In the genomic region with DNA sequence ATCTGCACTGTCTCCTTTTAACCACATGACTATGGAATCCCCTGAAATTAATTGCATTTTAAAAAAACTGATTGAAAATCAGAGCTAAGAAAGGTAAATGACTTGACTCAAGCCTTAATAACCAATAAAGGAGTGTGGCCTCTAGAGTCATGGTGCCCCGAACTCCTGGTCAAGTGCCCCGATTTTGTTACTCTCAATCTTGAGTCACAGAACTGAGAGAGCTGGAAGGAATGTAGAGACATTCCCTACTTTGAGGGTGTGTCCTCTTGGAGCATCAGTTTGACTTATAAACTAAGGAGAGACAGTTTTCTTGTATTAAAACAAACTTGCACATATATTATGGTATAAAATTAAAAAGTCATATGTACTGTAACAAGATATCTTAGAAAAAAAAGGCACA, we compare ENCODE assay signal across 9 cellular contexts. TPM values are rescaled to one million over a fixed set of nuclear protein-coding genes. Genes with fewer than 3 reads are reported as not detected.
DNase-seq lines count a peak whose midpoint lies in the region; TF ChIP-seq lines count a peak whose summit lies in the region.
"Had no signal": no experiment of that assay in that cellular context is flagged by ENCODE, and none has a peak within 500 bp of the region (broad histone marks: within the 10 kb centered on the region; RNA-seq: fewer than 3 reads in every experiment).

No MANE protein-coding gene starts in this region.

- H3K9ac ChIP-seq in BLaER1 (peak overlapping the region; percentile 99; the same call in 1 of the 2 replicates), mesendoderm (ENCODE audit: low read length) (no peak overlapping the region), neuronal stem cell (ENCODE audit: low read depth, low read length, poor library complexity) (no peak overlapping the region)

- no peaks in the 10 kb centered on the region for H3K9me3 Mint-ChIP-seq in activated T-helper 2 cell treated with anti-CD3 and anti-CD28 coated beads, Interferon-gamma antibody, Interleukin-2, Interleukin-4, amounts not matched to agents 10 μg/mL and 5 μg/mL and 100 μg/mL, durations not matched to agents 14 hours and 24 hours and 36 hours

- H2BK15ac ChIP-seq in mesendoderm (replicated peaks; ENCODE audit: low read depth) (no peak overlapping the region), neuronal stem cell (ENCODE audit: low read length) (no peak overlapping the region)

- intact Hi-C loops in activated T-helper 2 cell treated with anti-CD3 and anti-CD28 coated beads, Interferon-gamma antibody, Interleukin-2, Interleukin-4, amounts not matched to agents 10 μg/mL and 5 μg/mL and 100 μg/mL, durations not matched to agents 14 hours and 24 hours and 36 hours (cut with micrococcal nuclease), result loop anchor here (5.0 to 10.0 kb wide), 2 partner anchors 85 to 218 kb away; partner anchors contain the start of genes CLIP4 and SPDYA

- no peak overlapping the region for H2BK120ac ChIP-seq in mesendoderm (ENCODE audit: low read depth, low read length)
- no peak overlapping the region for H2BK120ac ChIP-seq in neuronal stem cell (ENCODE audit: low read depth, low read length)

- no peak overlapping the region for H2BK12ac ChIP-seq in neuronal stem cell (ENCODE audit: low read length)

- no peak overlapping the region for H4K5ac ChIP-seq in mesendoderm (ENCODE audit: low read length)

- no peak for TF ChIP-seq CTCF in HFF-Myc (IDR thresholded peaks at IDR 0.05; ENCODE audit: low read depth, low read length, missing control alignments)
- no peak for TF ChIP-seq CTCF in right atrium auricular region (IDR thresholded peaks at IDR 0.05)

- DNase-seq in HFF-Myc (ENCODE audit: extremely low read depth, low read depth) (no peak), mesendoderm (peak; percentile 46), pons (ENCODE audit: low spot score) (no peak), right atrium auricular region (ENCODE audit: low spot score) (no peak), T-helper 9 cell (no peak), neuronal stem cell (ENCODE audit: low spot score) (no peak)
- no peak for DNase-seq in activated T-helper 2 cell treated with anti-CD3 and anti-CD28 coated beads, Interferon-gamma antibody, Interleukin-2, Interleukin-4, amounts not matched to agents 10 μg/mL and 5 μg/mL and 100 μg/mL, durations not matched to agents 14 hours and 24 hours and 36 hours (ENCODE audit: low spot score)
- DNase-seq: activated naive CD4-positive, alpha-beta T cell had no signal

- H3K56ac ChIP-seq in mesendoderm (ENCODE audit: low read length), result no peak overlapping the region

- WGBS in mesendoderm (ENCODE audit: extremely low coverage, insufficient coverage, low lambda C conversion rate), result no CpG with 5 or more reads among the region's 2 CpGs
- no CpG with 5 or more reads among the region's 2 CpGs for whole genome bisulfite sequencing in neuronal stem cell (ENCODE audit: extremely low coverage in 2 of 2, insufficient read length in 2 of 2, insufficient replicate concordance in 1 of 2), 2 donors

- H2AFZ ChIP-seq in neuronal stem cell (ENCODE audit: low read length), result no peak overlapping the region

- H3K4ac ChIP-seq in mesendoderm (ENCODE audit: low read depth, low read length) (no peak overlapping the region), neuronal stem cell (ENCODE audit: low read length) (no peak overlapping the region)

- H3K4me3 ChIP-seq in BLaER1 (peak overlapping the region; percentile 97), HFF-Myc (replicated peaks; ENCODE audit: low read depth, low read length) (peak overlapping the region; percentile 59), mesendoderm (ENCODE audit: low read length) (no peak overlapping the region), right atrium auricular region (no peak overlapping the region), neuronal stem cell (ENCODE audit: low read length in 2 of 2) (no peak overlapping the region)

- H3K36me3 Mint-ChIP-seq in activated T-helper 2 cell treated with anti-CD3 and anti-CD28 coated beads, Interferon-gamma antibody, Interleukin-2, Interleukin-4, amounts not matched to agents 10 μg/mL and 5 μg/mL and 100 μg/mL, durations not matched to agents 14 hours and 24 hours and 36 hours (ENCODE audit: low read depth), result peaks cover 53% of the 10 kb centered on the region

- peaks cover 73% of the 10 kb centered on the region for H4K20me1 ChIP-seq in BLaER1

- H3K4me2 ChIP-seq in BLaER1 (peak overlapping the region; percentile 95), mesendoderm (ENCODE audit: low read length) (no peak overlapping the region), neuronal stem cell (ENCODE audit: insufficient read depth, low read length, poor library complexity, severe bottlenecking) (no peak overlapping the region)

- H3K9me3 ChIP-seq in BLaER1 (no peaks in the 10 kb centered on the region), right atrium auricular region (no peaks in the 10 kb centered on the region), neuronal stem cell (replicated peaks in 1 of 2; ENCODE audit: control insufficient read depth in 2 of 2, insufficient read depth in 1 of 2, low read depth in 1 of 2, low read length in 2 of 2) (peaks cover 0 to 2% of the 10 kb centered on the region in 2 donors)

- H4K91ac ChIP-seq in neuronal stem cell (ENCODE audit: low read depth, low read length, poor library complexity), result no peak overlapping the region

- H3K23ac ChIP-seq in mesendoderm (ENCODE audit: low read length), result no peak overlapping the region
- H3K23ac ChIP-seq in neuronal stem cell (ENCODE audit: low read depth, low read length, poor library complexity), result no peak overlapping the region

- H3K4me1 ChIP-seq in BLaER1 (peaks cover 40% of the 10 kb centered on the region), mesendoderm (ENCODE audit: control insufficient read depth, low read depth, low read length) (peaks cover 5% of the 10 kb centered on the region), right atrium auricular region (peaks cover 0 to 35% of the 10 kb centered on the region in 2 donors), neuronal stem cell (ENCODE audit: control insufficient read depth in 2 of 2, insufficient read depth in 1 of 2, low read depth in 1 of 2, low read length in 2 of 2) (peaks cover 0 to 10% of the 10 kb centered on the region in 2 donors)

- H3K4me3 Mint-ChIP-seq in activated T-helper 2 cell treated with anti-CD3 and anti-CD28 coated beads, Interferon-gamma antibody, Interleukin-2, Interleukin-4, amounts not matched to agents 10 μg/mL and 5 μg/mL and 100 μg/mL, durations not matched to agents 14 hours and 24 hours and 36 hours (ENCODE audit: low read depth), result peak overlapping the region; percentile 99

- H3K18ac ChIP-seq in mesendoderm (ENCODE audit: low read length), result no peak overlapping the region
- no peak overlapping the region for H3K18ac ChIP-seq in neuronal stem cell (ENCODE audit: low read length)

- peaks cover 4% of the 10 kb centered on the region for H3K27me3 Mint-ChIP-seq in activated T-helper 2 cell treated with anti-CD3 and anti-CD28 coated beads, Interferon-gamma antibody, Interleukin-2, Interleukin-4, amounts not matched to agents 10 μg/mL and 5 μg/mL and 100 μg/mL, durations not matched to agents 14 hours and 24 hours and 36 hours (ENCODE audit: low read depth)

- H2BK5ac ChIP-seq in mesendoderm (ENCODE audit: low read length), result no peak overlapping the region
- H2BK5ac ChIP-seq in neuronal stem cell (ENCODE audit: low read length), result no peak overlapping the region

- H4K8ac ChIP-seq in mesendoderm (ENCODE audit: low read depth, low read length) (no peak overlapping the region), neuronal stem cell (ENCODE audit: low read depth, low read length) (no peak overlapping the region)

- H3K27ac ChIP-seq in BLaER1 (no peak overlapping the region), mesendoderm (ENCODE audit: low read depth, low read length) (no peak overlapping the region), right atrium auricular region (no peak overlapping the region), neuronal stem cell (replicated peaks; ENCODE audit: low read length) (no peak overlapping the region)

- H3K14ac ChIP-seq in neuronal stem cell (ENCODE audit: low read length), result no peak overlapping the region

- peaks cover 72% of the 10 kb centered on the region for H3K79me2 ChIP-seq in mesendoderm (ENCODE audit: control insufficient read depth, insufficient read depth, low read length)

- H3K27ac Mint-ChIP-seq in activated T-helper 2 cell treated with anti-CD3 and anti-CD28 coated beads, Interferon-gamma antibody, Interleukin-2, Interleukin-4, amounts not matched to agents 10 μg/mL and 5 μg/mL and 100 μg/mL, durations not matched to agents 14 hours and 24 hours and 36 hours, result no peak overlapping the region

- H3K27me3 ChIP-seq in BLaER1 (no peaks in the 10 kb centered on the region), mesendoderm (ENCODE audit: insufficient read depth, low read length, poor library complexity) (no peaks in the 10 kb centered on the region), right atrium auricular region (no peaks in the 10 kb centered on the region), neuronal stem cell (ENCODE audit: control insufficient read depth in 3 of 3, insufficient read depth in 3 of 3, low read depth in 1 of 3, low read length in 3 of 3) (no peaks in the 10 kb centered on the region)

- peaks cover 11% of the 10 kb centered on the region for H3K36me3 ChIP-seq in BLaER1
- H3K36me3 ChIP-seq in mesendoderm (ENCODE audit: control insufficient read depth, insufficient read depth, low read length), result no peaks in the 10 kb centered on the region
- no peaks in the 10 kb centered on the region for H3K36me3 ChIP-seq in right atrium auricular region
- peaks cover 0 to 30% of the 10 kb centered on the region in 2 donors for H3K36me3 ChIP-seq in neuronal stem cell (replicated peaks in 1 of 2; ENCODE audit: control insufficient read depth in 2 of 2, insufficient read depth in 2 of 2, low read length in 2 of 2)

- no peaks in the 10 kb centered on the region for H3K79me1 ChIP-seq in mesendoderm (ENCODE audit: low read length)
- H3K79me1 ChIP-seq in neuronal stem cell (ENCODE audit: low read depth, low read length), result peaks cover 2% of the 10 kb centered on the region

- H2AK5ac ChIP-seq in mesendoderm (ENCODE audit: low read length) (no peak overlapping the region), neuronal stem cell (ENCODE audit: low read depth, low read length) (no peak overlapping the region)

- H3K4me1 Mint-ChIP-seq in activated T-helper 2 cell treated with anti-CD3 and anti-CD28 coated beads, Interferon-gamma antibody, Interleukin-2, Interleukin-4, amounts not matched to agents 10 μg/mL and 5 μg/mL and 100 μg/mL, durations not matched to agents 14 hours and 24 hours and 36 hours (ENCODE audit: low read depth), result peaks cover 51% of the 10 kb centered on the region

RNA-seq across cellular contexts. Expression of gene WDR43, which starts 2.4 kb away (rescaled TPM):
- total RNA-seq in activated T-helper 2 cell treated with anti-CD3 and anti-CD28 coated beads, Interferon-gamma antibody, Interleukin-2, Interleukin-4, amounts not matched to agents 10 μg/mL and 5 μg/mL and 100 μg/mL, durations not matched to agents 14 hours and 24 hours and 36 hours, result 117 and 128 TPM in 2 replicates
- 99.6 TPM for polyA plus RNA-seq in mesendoderm (2013, experiment 1 of 2)
- polyA plus RNA-seq in mesendoderm (2013, experiment 2 of 2), result 98.8 TPM
- 10 to 100 TPM; 17.8 to 18.9 TPM for total RNA-seq in right atrium auricular region
- polyA plus RNA-seq in neuronal stem cell (2013, experiment 1 of 2), result 26.3 TPM
- polyA plus RNA-seq in neuronal stem cell (2013, experiment 2 of 2), result 26.6 TPM

RNA-seq across cellular contexts. Expression of gene TRMT61B, which starts 26.8 kb away (rescaled TPM):
- 15.1 and 17.3 TPM in 2 replicates for total RNA-seq in activated T-helper 2 cell treated with anti-CD3 and anti-CD28 coated beads, Interferon-gamma antibody, Interleukin-2, Interleukin-4, amounts not matched to agents 10 μg/mL and 5 μg/mL and 100 μg/mL, durations not matched to agents 14 hours and 24 hours and 36 hours
- 22.6 TPM for polyA plus RNA-seq in mesendoderm (2013, experiment 1 of 2)
- 27.8 TPM for polyA plus RNA-seq in mesendoderm (2013, experiment 2 of 2)
- total RNA-seq in right atrium auricular region, result 10 to 100 TPM in 1 of 2 donors, 1 to 10 TPM in 1; 7.0 to 16.2 TPM
- 21.0 TPM for polyA plus RNA-seq in neuronal stem cell (2013, experiment 1 of 2)
- polyA plus RNA-seq in neuronal stem cell (2013, experiment 2 of 2), result 22.0 TPM

Comparison
In these comparisons a context has a peak if more than half of its experiments do, and no peak if none do; other contexts are left out.
1. H3K4me3 ChIP-seq: peak in BLaER1 (single experiment) and HFF-Myc (single experiment); none in mesendoderm (single experiment), right atrium auricular region (0 of 2) and neuronal stem cell (0 of 2).